ENCODE assay signal across 1 cellular context in genomic region chr14:20343092-20343854, GRCh38.
TF ChIP-seq lines count a peak whose summit lies in the region.

TSS of gene PARP2 (plus strand) at chr14:20343635. CDS start at chr14:20343642, 7 bp downstream.

TF ChIP-seq in WTC11, 78 proteins besides CTCF, POLR2A, EP300 and RAD21 (continued from another document):
- TF ChIP-seq, protein P1, sequence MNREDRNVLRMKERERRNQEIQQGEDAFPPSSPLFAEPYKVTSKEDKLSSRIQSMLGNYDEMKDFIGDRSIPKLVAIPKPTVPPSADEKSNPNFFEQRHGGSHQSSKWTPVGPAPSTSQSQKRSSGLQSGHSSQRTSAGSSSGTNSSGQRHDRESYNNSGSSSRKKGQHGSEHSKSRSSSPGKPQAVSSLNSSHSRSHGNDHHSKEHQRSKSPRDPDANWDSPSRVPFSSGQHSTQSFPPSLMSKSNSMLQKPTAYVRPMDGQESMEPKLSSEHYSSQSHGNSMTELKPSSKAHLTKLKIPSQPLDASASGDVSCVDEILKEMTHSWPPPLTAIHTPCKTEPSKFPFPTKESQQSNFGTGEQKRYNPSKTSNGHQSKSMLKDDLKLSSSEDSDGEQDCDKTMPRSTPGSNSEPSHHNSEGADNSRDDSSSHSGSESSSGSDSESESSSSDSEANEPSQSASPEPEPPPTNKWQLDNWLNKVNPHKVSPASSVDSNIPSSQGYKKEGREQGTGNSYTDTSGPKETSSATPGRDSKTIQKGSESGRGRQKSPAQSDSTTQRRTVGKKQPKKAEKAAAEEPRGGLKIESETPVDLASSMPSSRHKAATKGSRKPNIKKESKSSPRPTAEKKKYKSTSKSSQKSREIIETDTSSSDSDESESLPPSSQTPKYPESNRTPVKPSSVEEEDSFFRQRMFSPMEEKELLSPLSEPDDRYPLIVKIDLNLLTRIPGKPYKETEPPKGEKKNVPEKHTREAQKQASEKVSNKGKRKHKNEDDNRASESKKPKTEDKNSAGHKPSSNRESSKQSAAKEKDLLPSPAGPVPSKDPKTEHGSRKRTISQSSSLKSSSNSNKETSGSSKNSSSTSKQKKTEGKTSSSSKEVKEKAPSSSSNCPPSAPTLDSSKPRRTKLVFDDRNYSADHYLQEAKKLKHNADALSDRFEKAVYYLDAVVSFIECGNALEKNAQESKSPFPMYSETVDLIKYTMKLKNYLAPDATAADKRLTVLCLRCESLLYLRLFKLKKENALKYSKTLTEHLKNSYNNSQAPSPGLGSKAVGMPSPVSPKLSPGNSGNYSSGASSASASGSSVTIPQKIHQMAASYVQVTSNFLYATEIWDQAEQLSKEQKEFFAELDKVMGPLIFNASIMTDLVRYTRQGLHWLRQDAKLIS (CRISPR knock-in tag; IDR thresholded peaks at IDR 0.05; ENCODE audit: borderline replicate concordance) = no peak
- TF ChIP-seq, protein P2, sequence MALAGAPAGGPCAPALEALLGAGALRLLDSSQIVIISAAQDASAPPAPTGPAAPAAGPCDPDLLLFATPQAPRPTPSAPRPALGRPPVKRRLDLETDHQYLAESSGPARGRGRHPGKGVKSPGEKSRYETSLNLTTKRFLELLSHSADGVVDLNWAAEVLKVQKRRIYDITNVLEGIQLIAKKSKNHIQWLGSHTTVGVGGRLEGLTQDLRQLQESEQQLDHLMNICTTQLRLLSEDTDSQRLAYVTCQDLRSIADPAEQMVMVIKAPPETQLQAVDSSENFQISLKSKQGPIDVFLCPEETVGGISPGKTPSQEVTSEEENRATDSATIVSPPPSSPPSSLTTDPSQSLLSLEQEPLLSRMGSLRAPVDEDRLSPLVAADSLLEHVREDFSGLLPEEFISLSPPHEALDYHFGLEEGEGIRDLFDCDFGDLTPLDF (CRISPR knock-in tag; IDR thresholded peaks at IDR 0.05) = peak; percentile 37; the same call in 1 of the 2 replicates
- TF ChIP-seq TEAD1 (CRISPR knock-in tag; IDR thresholded peaks at IDR 0.05) (peak; percentile 91; the same call in 1 of the 2 replicates), MYBL2 (CRISPR knock-in tag; IDR thresholded peaks at IDR 0.05) (no peak), ZNF263 (CRISPR knock-in tag; IDR thresholded peaks at IDR 0.05; ENCODE audit: low read depth) (no peak), EMX1 (CRISPR knock-in tag; IDR thresholded peaks at IDR 0.05) (peak; percentile 96), CREM (CRISPR knock-in tag; IDR thresholded peaks at IDR 0.05) (peak; percentile 95), ZNF532 (CRISPR knock-in tag; IDR thresholded peaks at IDR 0.05; ENCODE audit: borderline replicate concordance) (peak; percentile 88), ZBTB43 (CRISPR knock-in tag; IDR thresholded peaks at IDR 0.05) (no peak), MXD4 (CRISPR knock-in tag; IDR thresholded peaks at IDR 0.05; ENCODE audit: borderline replicate concordance) (no peak)
- TF ChIP-seq, protein P3, sequence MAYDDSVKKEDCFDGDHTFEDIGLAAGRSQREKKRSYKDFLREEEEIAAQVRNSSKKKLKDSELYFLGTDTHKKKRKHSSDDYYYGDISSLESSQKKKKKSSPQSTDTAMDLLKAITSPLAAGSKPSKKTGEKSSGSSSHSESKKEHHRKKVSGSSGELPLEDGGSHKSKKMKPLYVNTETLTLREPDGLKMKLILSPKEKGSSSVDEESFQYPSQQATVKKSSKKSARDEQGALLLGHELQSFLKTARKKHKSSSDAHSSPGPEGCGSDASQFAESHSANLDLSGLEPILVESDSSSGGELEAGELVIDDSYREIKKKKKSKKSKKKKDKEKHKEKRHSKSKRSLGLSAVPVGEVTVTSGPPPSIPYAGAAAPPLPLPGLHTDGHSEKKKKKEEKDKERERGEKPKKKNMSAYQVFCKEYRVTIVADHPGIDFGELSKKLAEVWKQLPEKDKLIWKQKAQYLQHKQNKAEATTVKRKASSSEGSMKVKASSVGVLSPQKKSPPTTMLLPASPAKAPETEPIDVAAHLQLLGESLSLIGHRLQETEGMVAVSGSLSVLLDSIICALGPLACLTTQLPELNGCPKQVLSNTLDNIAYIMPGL (CRISPR knock-in tag; IDR thresholded peaks at IDR 0.05) = peak; percentile 81
